Comparison of ENCODE assay signal across 11 cellular contexts in the genomic region with DNA sequence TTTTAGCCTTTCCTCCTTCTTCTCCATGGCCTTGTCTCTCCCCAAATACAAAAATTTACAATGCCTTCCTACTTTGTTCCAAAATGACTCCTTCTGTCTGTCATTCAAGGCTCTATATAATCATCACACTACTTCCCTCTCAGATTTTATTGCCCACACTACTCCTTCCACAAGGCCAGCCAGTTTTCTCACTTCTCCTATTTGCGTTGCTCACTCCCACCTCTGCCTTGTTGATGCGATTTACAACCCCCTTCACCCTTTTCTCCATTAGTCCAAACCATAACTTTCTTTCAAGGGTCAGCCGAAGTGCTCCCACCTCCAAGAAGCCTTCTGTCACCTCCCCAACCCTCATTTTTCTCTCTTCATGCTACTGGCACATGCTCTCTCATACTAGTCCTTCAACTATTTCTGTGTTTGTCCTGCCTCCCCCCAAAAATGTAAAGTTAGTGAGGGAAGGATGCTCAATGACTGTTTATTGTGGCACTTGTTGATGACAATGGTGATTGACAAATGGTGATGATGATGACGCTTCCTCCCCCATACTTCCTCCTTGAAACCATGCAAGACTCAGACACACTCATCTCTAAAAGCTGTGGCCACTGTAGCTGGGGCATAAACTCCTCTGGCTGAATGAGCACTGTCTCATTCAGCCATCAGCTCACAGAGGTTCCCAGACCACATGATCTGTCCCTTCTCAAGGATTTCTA. TPM values are rescaled to one million over a fixed set of nuclear protein-coding genes. Genes with fewer than 3 reads are reported as not detected.
DNase-seq lines count a peak whose midpoint lies in the region; ATAC-seq and TF ChIP-seq lines count a peak whose summit lies in the region.
"Had no signal": no experiment of that assay in that cellular context is flagged by ENCODE, and none has a peak within 500 bp of the region (broad histone marks: within the 10 kb centered on the region; RNA-seq: fewer than 3 reads in every experiment).

No MANE protein-coding gene starts in this region.

- no peak for TF ChIP-seq POLR2A in gastroesophageal sphincter (IDR thresholded peaks at IDR 0.05)

- ATAC-seq in HG02623 (IDR thresholded peaks at IDR 0.05; ENCODE audit: unreplicated experiment) (peak; percentile 71), HG03575 (IDR thresholded peaks at IDR 0.05; ENCODE audit: extremely low read depth, insufficient number of reproducible peaks, low FRiP score, unreplicated experiment) (peak; percentile 45), gastroesophageal sphincter (no peak)
- peak; percentile 97 for ATAC-seq in stimulated activated effector memory CD8-positive, alpha-beta T cell treated with anti-CD3 and anti-CD28 coated beads, Interleukin-12 subunit alpha, Interleukin-12 subunit beta, amount 100 ng/mL, for 72 hours

- peak overlapping the region; percentile 43 for H3K4me3 Mint-ChIP-seq in stimulated activated effector memory CD8-positive, alpha-beta T cell treated with anti-CD3 and anti-CD28 coated beads, Interleukin-12 subunit alpha, Interleukin-12 subunit beta, amount 100 ng/mL, for 72 hours

- H3K27me3 ChIP-seq in gastroesophageal sphincter: no peaks in the 10 kb centered on the region

- no peaks in the 10 kb centered on the region for H3K36me3 Mint-ChIP-seq in stimulated activated effector memory CD8-positive, alpha-beta T cell treated with anti-CD3 and anti-CD28 coated beads, Interleukin-12 subunit alpha, Interleukin-12 subunit beta, amount 100 ng/mL, for 72 hours

- no peak for TF ChIP-seq EP300 in gastroesophageal sphincter (IDR thresholded peaks at IDR 0.05)

- peaks cover 23% of the 10 kb centered on the region for H3K4me1 Mint-ChIP-seq in stimulated activated effector memory CD8-positive, alpha-beta T cell treated with anti-CD3 and anti-CD28 coated beads, Interleukin-12 subunit alpha, Interleukin-12 subunit beta, amount 100 ng/mL, for 72 hours

- no peak overlapping the region for H3K27ac ChIP-seq in gastroesophageal sphincter

- H3K9me3 ChIP-seq in gastroesophageal sphincter: no peaks in the 10 kb centered on the region

- peaks cover 4% of the 10 kb centered on the region for H3K9me3 Mint-ChIP-seq in stimulated activated effector memory CD8-positive, alpha-beta T cell treated with anti-CD3 and anti-CD28 coated beads, Interleukin-12 subunit alpha, Interleukin-12 subunit beta, amount 100 ng/mL, for 72 hours

- WGBS in gastroesophageal sphincter (ENCODE audit: low coverage in 1 of 2), 2 donors: 68 to 90% methylated on average over 4 of the region's 4 CpGs

- no peak for TF ChIP-seq CTCF in gastroesophageal sphincter (IDR thresholded peaks at IDR 0.05)

- peak overlapping the region; percentile 80 for H3K27ac Mint-ChIP-seq in stimulated activated effector memory CD8-positive, alpha-beta T cell treated with anti-CD3 and anti-CD28 coated beads, Interleukin-12 subunit alpha, Interleukin-12 subunit beta, amount 100 ng/mL, for 72 hours

- no peaks in the 10 kb centered on the region for H3K36me3 ChIP-seq in gastroesophageal sphincter

- DNase-seq in activated T-cell treated with anti-CD3 and anti-CD28 coated beads for 48 hours (ENCODE audit: low read depth) (peak; percentile 11), activated T-cell treated with anti-CD3 and anti-CD28 coated beads for 4 hours (no peak), NCI-H1105 (lab: John Stamatoyannopoulos, UW) (no peak), putamen (ENCODE audit: low spot score) (no peak)
- peak in 1 of 2 donors; percentile 49 for DNase-seq in stimulated activated effector memory CD8-positive, alpha-beta T cell treated with anti-CD3 and anti-CD28 coated beads, Interleukin-12 subunit alpha, Interleukin-12 subunit beta, amount 100 ng/mL, for 72 hours (ENCODE audit: low spot score in 2 of 2)
- DNase-seq: midbrain, NCI-H1417 had no signal

- no peak overlapping the region for H3K4me3 ChIP-seq in gastroesophageal sphincter

- peaks cover 0 to 12% (median 0%) of the 10 kb centered on the region in 3 donors for H3K4me1 ChIP-seq in gastroesophageal sphincter

RNA-seq across cellular contexts. Expression of gene XKRX, which starts 2.7 kb away (rescaled TPM):
- under 1 TPM in 1 of 4 donors, not detected in 3; 0.16 TPM for total RNA-seq in gastroesophageal sphincter

RNA-seq across cellular contexts. Expression of gene ARL13A, which starts 38.1 kb away (rescaled TPM):
- total RNA-seq in gastroesophageal sphincter: not detected
- total RNA-seq: urinary bladder had no signal

RNA-seq across cellular contexts. Expression of gene NOX1, which starts 57.2 kb away (rescaled TPM):
- under 1 TPM in 1 of 4 donors, not detected in 3; 0.31 TPM for total RNA-seq in gastroesophageal sphincter
